In the genomic region with DNA sequence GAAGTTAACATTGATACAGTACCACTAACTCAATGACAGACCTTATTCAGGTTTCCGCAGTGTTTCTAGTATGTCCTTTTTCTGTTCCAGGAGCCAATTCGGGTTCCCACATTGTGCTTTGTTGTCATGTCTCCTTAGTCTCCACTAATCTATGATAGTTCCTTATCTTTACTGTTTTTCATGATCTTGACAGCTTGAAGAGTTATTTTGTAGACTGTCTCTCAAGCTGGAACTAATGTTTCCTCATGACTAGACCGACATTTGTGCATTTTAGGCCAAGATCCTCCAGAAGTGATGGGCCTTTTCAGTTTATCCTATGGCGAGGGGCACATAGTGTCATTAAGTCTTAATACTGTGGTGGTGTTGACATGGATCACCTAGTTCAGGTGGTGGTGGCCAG, we compare ENCODE assay signal across 7 cellular contexts.
"Had no signal": no experiment of that assay in that cellular context is flagged by ENCODE, and none has a peak within 500 bp of the region (broad histone marks: within the 10 kb centered on the region; RNA-seq: fewer than 3 reads in every experiment).

No MANE protein-coding gene starts in this region.

- H3K4me3 ChIP-seq: GM12878 had no signal

- ATAC-seq: GM12878 had no signal

- DNase-seq: GDM1, GF-D8 had no signal

- FAIRE-seq: GM12878, GM12891, GM12892, GM18507, GM19239 had no signal
